ENCODE assay signal across 8 cellular contexts in the genomic region with DNA sequence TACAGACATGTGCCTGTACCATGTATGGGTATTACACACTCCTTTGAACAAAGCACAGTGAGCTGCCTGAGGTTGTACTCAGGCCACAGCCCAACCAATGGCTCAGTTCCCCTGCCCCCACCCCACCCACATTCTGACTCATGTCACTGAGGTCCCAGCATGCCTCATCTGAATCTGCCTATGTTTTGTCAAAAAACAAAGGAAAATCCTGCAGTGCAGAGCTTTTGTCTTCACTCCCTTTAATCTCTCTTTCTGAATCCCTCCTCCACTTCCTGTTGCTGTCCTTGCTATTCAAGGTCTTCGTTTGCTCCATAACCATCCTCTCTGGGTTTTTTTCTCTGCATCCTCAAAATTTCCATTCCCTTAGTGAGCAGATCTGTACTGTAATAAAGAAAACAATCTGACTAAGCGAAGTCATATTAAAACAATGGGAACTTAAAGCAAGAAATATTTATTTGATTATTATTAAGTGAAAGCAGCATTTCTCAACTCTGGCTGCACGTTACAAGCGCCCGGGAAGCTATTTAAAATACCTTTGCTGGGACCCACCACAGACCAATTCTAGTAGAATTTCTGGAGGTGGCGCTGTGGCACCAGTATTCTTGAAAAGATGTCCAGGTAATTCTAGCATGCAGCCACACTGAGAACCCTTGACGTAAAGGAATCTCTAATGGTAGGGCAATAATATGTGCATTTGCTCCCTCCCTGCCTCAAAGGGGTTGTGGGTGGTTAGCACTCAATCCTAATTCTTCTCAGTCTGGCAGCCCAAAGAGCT. TPM values are rescaled to one million over a fixed set of nuclear protein-coding genes. Genes with fewer than 3 reads are reported as not detected.
DNase-seq lines count a peak whose midpoint lies in the region; ATAC-seq and TF ChIP-seq lines count a peak whose summit lies in the region.

No MANE protein-coding gene starts in this region.

- DNase-seq in CD1c-positive myeloid dendritic cell (ENCODE audit: extremely low spot score), result peak; percentile 17
- peak; percentile 17 for DNase-seq in HCEC 1CT
- peak; percentile 9 for DNase-seq in UCSD-AML1 (lab: John Stamatoyannopoulos, UW; ENCODE audit: unreplicated experiment)
- DNase-seq in mucosa of gallbladder (ENCODE audit: low spot score), result no peak
- DNase-seq in GM19238 (ENCODE audit: insufficient read length, low spot score), result no peak
- DNase-seq in immature natural killer cell, result no peak

- no peaks in the 10 kb centered on the region for H3K9me3 ChIP-seq in gastroesophageal sphincter

- H3K27me3 ChIP-seq in gastroesophageal sphincter, result no peaks in the 10 kb centered on the region

- TF ChIP-seq EP300 in gastroesophageal sphincter (IDR thresholded peaks at IDR 0.05), result no peak

- no peaks in the 10 kb centered on the region for H3K9me3 Mint-ChIP-seq in immature natural killer cell

- no peak overlapping the region for H3K27ac ChIP-seq in gastroesophageal sphincter

- no peak overlapping the region for H3K27ac Mint-ChIP-seq in immature natural killer cell

- no peak overlapping the region for H3K4me3 Mint-ChIP-seq in immature natural killer cell

- H3K36me3 Mint-ChIP-seq in immature natural killer cell, result no peaks in the 10 kb centered on the region

- no peaks in the 10 kb centered on the region for H3K4me1 Mint-ChIP-seq in immature natural killer cell

- H3K36me3 ChIP-seq in gastroesophageal sphincter, result no peaks in the 10 kb centered on the region

- H3K4me3 ChIP-seq in gastroesophageal sphincter, result no peak overlapping the region

- no peak for TF ChIP-seq POLR2A in gastroesophageal sphincter (IDR thresholded peaks at IDR 0.05)

- ATAC-seq in gastroesophageal sphincter (peak; percentile 25), GM21360 (IDR thresholded peaks at IDR 0.05; ENCODE audit: unreplicated experiment) (no peak)

- no peak for TF ChIP-seq CTCF in gastroesophageal sphincter (IDR thresholded peaks at IDR 0.05)

- 42 to 51% methylated on average over 4 to 7 of the region's 7 CpGs for WGBS in gastroesophageal sphincter (ENCODE audit: low coverage in 1 of 2), 2 donors

- peaks cover 1 to 3% (median 2%) of the 10 kb centered on the region in 3 donors for H3K27me3 Mint-ChIP-seq in immature natural killer cell (ENCODE audit: low read depth in 3 of 3)

- no peaks in the 10 kb centered on the region for H3K4me1 ChIP-seq in gastroesophageal sphincter

RNA-seq across cellular contexts. Expression of gene GUCY2F, which starts 8.8 kb away (rescaled TPM):
- total RNA-seq in gastroesophageal sphincter, result not detected
- total RNA-seq in mucosa of gallbladder, result not detected
- not detected for polyA plus RNA-seq in immature natural killer cell

Comparison
In these comparisons a context has a peak if more than half of its experiments do, and no peak if none do; other contexts are left out.
1. DNase-seq: peak in CD1c-positive myeloid dendritic cell (single experiment), HCEC 1CT (single experiment) and UCSD-AML1 (single experiment); none in mucosa of gallbladder (single experiment), GM19238 (single experiment) and immature natural killer cell (0 of 3).